Comparison of ENCODE assay signal across 9 cellular contexts in the genomic region with DNA sequence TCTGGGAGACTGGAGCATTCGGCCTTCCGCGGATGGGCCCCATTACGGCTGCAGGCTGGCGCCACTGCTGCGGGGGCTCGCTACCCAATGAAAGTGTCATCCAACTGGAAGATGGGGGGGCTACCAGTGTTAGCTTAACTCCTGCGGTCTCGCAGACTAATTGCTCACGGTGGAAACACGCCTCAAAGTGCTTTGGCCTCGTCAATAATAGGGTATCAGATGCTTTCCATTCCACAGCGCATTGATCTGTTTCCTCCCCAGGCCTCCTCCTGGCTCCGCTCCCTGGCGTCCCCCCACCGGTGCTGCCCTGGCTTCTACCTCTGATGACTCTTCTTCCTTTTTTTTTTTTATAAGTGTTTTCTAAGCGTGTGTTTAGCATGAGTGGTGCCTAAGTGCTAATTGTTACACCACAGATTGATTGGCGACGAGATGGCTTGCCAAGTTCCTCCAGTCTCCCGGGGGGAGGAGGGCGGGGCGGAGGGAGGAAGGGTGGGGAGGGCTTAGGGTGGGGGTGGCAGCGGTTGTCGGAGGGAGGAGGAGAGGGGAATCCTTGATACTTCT.
DNase-seq lines count a peak whose midpoint lies in the region; ATAC-seq lines count a peak whose summit lies in the region.
"Had no signal": no experiment of that assay in that cellular context is flagged by ENCODE, and none has a peak within 500 bp of the region (broad histone marks: within the 10 kb centered on the region; RNA-seq: fewer than 3 reads in every experiment).

No MANE protein-coding gene starts in this region.

- H3K4me2 ChIP-seq in skeletal muscle satellite cell (ENCODE audit: low read length): peak overlapping the region; percentile 40

- H3K4me3 ChIP-seq in skeletal muscle satellite cell (ENCODE audit: low read length): no peak overlapping the region

- ATAC-seq in left cardiac atrium: peak; percentile 12 to 61
- no peak for ATAC-seq in GM19467 (IDR thresholded peaks at IDR 0.05; ENCODE audit: unreplicated experiment)

- H3K27me3 ChIP-seq in skeletal muscle satellite cell (ENCODE audit: control insufficient read depth, insufficient read depth, low read length): peaks cover 27% of the 10 kb centered on the region

- peak; percentile 70 for DNase-seq in GM03348 (ENCODE audit: low spot score)
- peak; percentile 89 for DNase-seq in NCI-H748 treated with DMSO at 0.1 percent for 48 hours (lab: John Stamatoyannopoulos, UW)
- peak; percentile 34 for DNase-seq in left cardiac atrium
- no peak for DNase-seq in NCI-H446 (lab: John Stamatoyannopoulos, UW)
- no peak for DNase-seq in activated CD4-positive, alpha-beta T cell treated with anti-CD3 and anti-CD28 coated beads for 4 hours
- DNase-seq in NK-92 treated with Interleukin-12 subunit alpha and Interleukin-12 subunit beta, amount 100 ng/mL, for 24 hours (lab: John Stamatoyannopoulos, UW): no peak
- DNase-seq: activated gamma-delta T cell had no signal

- intact Hi-C loops in left cardiac atrium (cut with DNase I): no loop called here

- H3K4me1 ChIP-seq in skeletal muscle satellite cell (ENCODE audit: control insufficient read depth, insufficient read depth, low read length): peaks cover 6% of the 10 kb centered on the region

- no peaks in the 10 kb centered on the region for H3K9me3 ChIP-seq in skeletal muscle satellite cell (replicated peaks; ENCODE audit: low read length)

- H3K9ac ChIP-seq in skeletal muscle satellite cell (ENCODE audit: low read depth, low read length): no peak overlapping the region

- H3K36me3 ChIP-seq in skeletal muscle satellite cell (ENCODE audit: insufficient read depth, low read length): no peaks in the 10 kb centered on the region

Comparison
In these comparisons a context has a peak if more than half of its experiments do, and no peak if none do; other contexts are left out.
1. DNase-seq: peak in GM03348 (single experiment), NCI-H748 treated with DMSO at 0.1 percent for 48 hours (single experiment) and left cardiac atrium (single experiment); none in NCI-H446 (0 of 2), activated CD4-positive, alpha-beta T cell treated with anti-CD3 and anti-CD28 coated beads for 4 hours (0 of 2) and NK-92 treated with Interleukin-12 subunit alpha and Interleukin-12 subunit beta, amount 100 ng/mL, for 24 hours (single experiment).